8 cellular contexts compared by ENCODE assay signal in the genomic region with DNA sequence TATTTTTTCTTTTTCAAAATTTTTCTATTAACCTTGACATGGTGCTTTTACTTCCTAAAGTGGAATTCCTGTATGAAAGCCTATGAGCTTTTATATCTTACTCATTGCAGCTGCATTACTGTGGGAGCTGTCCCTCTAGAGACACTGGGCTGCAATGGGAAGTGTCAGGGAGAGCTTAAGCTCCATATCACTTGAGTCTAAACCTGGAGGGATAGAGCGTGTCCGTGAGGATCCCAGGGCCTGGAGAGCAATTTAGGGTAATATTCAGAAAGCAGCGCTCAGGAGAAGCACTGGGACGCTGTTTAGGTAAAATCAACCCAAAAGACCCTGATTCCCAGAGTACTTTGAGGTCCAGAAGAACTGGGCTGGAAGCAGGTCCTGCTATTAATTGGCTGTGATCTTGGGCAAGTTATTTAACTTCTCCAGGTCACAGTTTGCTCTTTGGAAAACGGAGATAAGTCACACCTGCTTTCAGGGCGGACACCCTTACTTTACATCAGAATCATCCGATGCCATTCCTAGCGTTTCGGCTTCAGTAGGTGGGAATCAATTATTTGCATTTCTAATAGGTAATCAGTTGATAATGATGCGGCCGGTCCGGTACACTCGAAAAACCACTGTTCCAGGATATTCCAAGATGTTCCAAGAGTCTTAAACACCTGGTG. TPM values are rescaled to one million over a fixed set of nuclear protein-coding genes. Genes with fewer than 3 reads are reported as not detected.
DNase-seq lines count a peak whose midpoint lies in the region; ATAC-seq and TF ChIP-seq lines count a peak whose summit lies in the region.

No MANE protein-coding gene starts in this region.

- peaks cover 10 to 28% (median 24%) of the 10 kb centered on the region in 4 donors for H3K4me1 Mint-ChIP-seq in naive thymus-derived CD8-positive, alpha-beta T cell

- no peak for TF ChIP-seq CTCF in BJ (IDR thresholded peaks at IDR 0.05; ENCODE audit: insufficient read depth, low read depth, low read length)
- TF ChIP-seq CTCF in cardiac fibroblast (IDR thresholded peaks at IDR 0.05; ENCODE audit: low read depth, low read length), result no peak

- no peak overlapping the region for H3K27ac ChIP-seq in HUES6 (ENCODE audit: low read depth, low read length)

- H3K27me3 ChIP-seq in BJ (ENCODE audit: control insufficient read depth, insufficient read depth, low read length), result no peaks in the 10 kb centered on the region
- no peaks in the 10 kb centered on the region for H3K27me3 ChIP-seq in HUES6 (ENCODE audit: control insufficient read depth, insufficient read depth, low read length)

- no peaks in the 10 kb centered on the region for H3K9me3 Mint-ChIP-seq in naive thymus-derived CD8-positive, alpha-beta T cell

- ATAC-seq in naive thymus-derived CD8-positive, alpha-beta T cell, result no peak

- peaks cover 0 to 2% (median 0%) of the 10 kb centered on the region in 5 donors for H3K27me3 Mint-ChIP-seq in naive thymus-derived CD8-positive, alpha-beta T cell

- H3K4me3 Mint-ChIP-seq in naive thymus-derived CD8-positive, alpha-beta T cell, result peak overlapping the region; percentile 82 to 97 (median 92)

- no peaks in the 10 kb centered on the region for H3K9me3 ChIP-seq in HUES6 (ENCODE audit: control insufficient read depth, insufficient read depth, low read depth, low read length)

- CTCF ChIA-PET in BJ (lab: Yijun Ruan, JAX), result interaction anchor here (0.9 to 1.4 kb wide), 3 partner anchors 11 to 78 kb away, joined by 3 to 6 read pairs (median 3); no protein-coding TSS in a partner anchor

- DNase-seq in BJ (ENCODE audit: low read depth) (no peak), cardiac fibroblast (ENCODE audit: low read depth in 2 of 2) (no peak), inferior parietal cortex (ENCODE audit: extremely low spot score) (no peak), NCI-H510A treated with DMSO at 0.1 percent for 48 hours (lab: John Stamatoyannopoulos, UW) (no peak), NCI-H345 (lab: John Stamatoyannopoulos, UW) (no peak), activated gamma-delta T cell treated with Interleukin-2 at 50 U/mL for 16 hours (no peak)
- DNase-seq in naive thymus-derived CD8-positive, alpha-beta T cell, result no peak

- H3K36me3 Mint-ChIP-seq in naive thymus-derived CD8-positive, alpha-beta T cell, result peaks cover 0 to 8% (median 0%) of the 10 kb centered on the region in 3 donors

- H3K36me3 ChIP-seq in BJ (ENCODE audit: control insufficient read depth, insufficient read depth, low read length) (peaks cover 4% of the 10 kb centered on the region), HUES6 (ENCODE audit: control insufficient read depth, insufficient read depth, low read length) (peaks cover 17% of the 10 kb centered on the region)

- peaks cover 5% of the 10 kb centered on the region; the same call in 1 of the 2 replicates for H3K4me1 ChIP-seq in HUES6 (ENCODE audit: control insufficient read depth, insufficient read depth, low read length)

- peak overlapping the region in 8 of 10 donors; percentile 52 to 96 (median 91) for H3K27ac Mint-ChIP-seq in naive thymus-derived CD8-positive, alpha-beta T cell

- H3K4me3 ChIP-seq in BJ (ENCODE audit: low read depth, low read length) (peak overlapping the region; percentile 74), HUES6 (ENCODE audit: low read depth, low read length) (peak overlapping the region; percentile 95), cardiac fibroblast (replicated peaks in 1 of 2; ENCODE audit: low read depth in 2 of 2, low read length in 2 of 2) (peak overlapping the region; percentile 86 to 94)

- POLR2A ChIA-PET in BJ (lab: Charles Lee), result interaction anchor here (0.5 to 1.2 kb wide), 2 partner anchors 278 to 413 kb away, joined by 3 to 7 read pairs; partner anchors contain the start of gene SCAND1
- POLR2A ChIA-PET in naive thymus-derived CD8-positive, alpha-beta T cell (lab: Charles Lee), result interaction anchor here (0.8 to 3.5 kb wide), 7 partner anchors 50 to 413 kb away, joined by 3 to 22 read pairs (median 7); partner anchors contain the start of genes EIF6, RBM39 and SCAND1

- no peak overlapping the region for H3K9ac ChIP-seq in HUES6 (ENCODE audit: low read length)

RNA-seq across cellular contexts. Expression of gene ERGIC3, which starts 0.6 kb away (rescaled TPM):
- polyA plus RNA-seq in BJ (2011; rRNA removed), result 567 and 917 TPM in 2 replicates
- polyA minus RNA-seq in BJ (2011; rRNA and poly(A)+ RNA removed), result 164 and 299 TPM in 2 replicates
- 100 to 1,000 TPM; 146 to 149 TPM for total RNA-seq in naive thymus-derived CD8-positive, alpha-beta T cell
- 100 to 1,000 TPM; 129 to 150 (median 149) TPM for polyA plus RNA-seq in naive thymus-derived CD8-positive, alpha-beta T cell

RNA-seq across cellular contexts. Expression of gene C20orf173, which starts 11.8 kb away (rescaled TPM):
- polyA plus RNA-seq in BJ (2011; rRNA removed), result not detected in 2 replicates
- not detected in 2 replicates for polyA minus RNA-seq in BJ (2011; rRNA and poly(A)+ RNA removed)
- not detected for total RNA-seq in naive thymus-derived CD8-positive, alpha-beta T cell
- not detected for polyA plus RNA-seq in naive thymus-derived CD8-positive, alpha-beta T cell
